8 cellular contexts compared by ENCODE assay signal in genomic region chr1:1430114-1430982, GRCh38. TPM values are rescaled to one million over a fixed set of nuclear protein-coding genes. Genes with fewer than 3 reads are reported as not detected.
DNase-seq lines count a peak whose midpoint lies in the region; ATAC-seq and TF ChIP-seq lines count a peak whose summit lies in the region.

No MANE protein-coding gene starts in this region.

- no peak overlapping the region for H3K27ac Mint-ChIP-seq in T-helper 2 cell treated with Interferon-gamma antibody and Interleukin-4, amounts not matched to agents 5 μg/mL and 100 μg/mL, for 36 hours

- no peak; the same call in 1 of the 2 replicates for TF ChIP-seq CTCF in VCaP (conservative IDR thresholded peaks at IDR 0.05)

- peak; percentile 44 for DNase-seq in EH (ENCODE audit: low read depth)
- peak; percentile 84 for DNase-seq in left cardiac atrium
- peak; percentile 16 for DNase-seq in renal cortical epithelial cell (ENCODE audit: low read depth)
- DNase-seq in T-helper 2 cell treated with Interferon-gamma antibody and Interleukin-4, amounts not matched to agents 5 μg/mL and 100 μg/mL, for 36 hours (ENCODE audit: low spot score), result no peak
- no peak for DNase-seq in OCI-M2 (lab: John Stamatoyannopoulos, UW; ENCODE audit: unreplicated experiment)
- no peak for DNase-seq in COLO829 (ENCODE audit: low spot score)
- DNase-seq in NCI-H345 (lab: John Stamatoyannopoulos, UW), result no peak

- H3K27ac ChIP-seq in VCaP, result peak overlapping the region; percentile 99

- H3K4me1 Mint-ChIP-seq in T-helper 2 cell treated with Interferon-gamma antibody and Interleukin-4, amounts not matched to agents 5 μg/mL and 100 μg/mL, for 36 hours (ENCODE audit: low read depth), result no peaks in the 10 kb centered on the region

- no peaks in the 10 kb centered on the region for H3K9me3 Mint-ChIP-seq in T-helper 2 cell treated with Interferon-gamma antibody and Interleukin-4, amounts not matched to agents 5 μg/mL and 100 μg/mL, for 36 hours

- no peaks in the 10 kb centered on the region for H3K36me3 Mint-ChIP-seq in T-helper 2 cell treated with Interferon-gamma antibody and Interleukin-4, amounts not matched to agents 5 μg/mL and 100 μg/mL, for 36 hours (ENCODE audit: low read depth)

- intact Hi-C loops in left cardiac atrium (cut with DNase I), result no loop called here

- no peak overlapping the region for H3K4me3 Mint-ChIP-seq in T-helper 2 cell treated with Interferon-gamma antibody and Interleukin-4, amounts not matched to agents 5 μg/mL and 100 μg/mL, for 36 hours

- peak; percentile 51 to 59 for ATAC-seq in left cardiac atrium

- H3K27me3 Mint-ChIP-seq in T-helper 2 cell treated with Interferon-gamma antibody and Interleukin-4, amounts not matched to agents 5 μg/mL and 100 μg/mL, for 36 hours (ENCODE audit: low read depth), result peaks cover 18% of the 10 kb centered on the region

RNA-seq across cellular contexts. Expression of gene VWA1, which starts 5.1 kb away (rescaled TPM):
- total RNA-seq in left cardiac atrium (10 to 100 TPM; 24.9 to 66.4 TPM), renal cortical epithelial cell (14.4 and 19.1 TPM in 2 replicates)

RNA-seq across cellular contexts. Expression of gene ANKRD65, which starts 9.3 kb away (rescaled TPM):
- 1 to 10 TPM; 2.2 to 3.0 TPM for total RNA-seq in left cardiac atrium
- 0.10 and 0.17 TPM in 2 replicates for total RNA-seq in renal cortical epithelial cell

RNA-seq across cellular contexts. Expression of gene ATAD3C, which starts 19.1 kb away (rescaled TPM):
- total RNA-seq in left cardiac atrium (1 to 10 TPM; 1.7 to 2.4 TPM), renal cortical epithelial cell (under 0.01 and 5.2 TPM in 2 replicates)

RNA-seq across cellular contexts. Expression of gene MRPL20, which starts 23.3 kb away (rescaled TPM):
- total RNA-seq in left cardiac atrium (100 to 1,000 TPM; 112 to 134 TPM), renal cortical epithelial cell (72.1 and 79.5 TPM in 2 replicates)

RNA-seq across cellular contexts. Expression of gene CCNL2, which starts 31.2 kb away (rescaled TPM):
- total RNA-seq in left cardiac atrium (10 to 100 TPM; 56.0 to 89.0 TPM), renal cortical epithelial cell (71.0 and 155 TPM in 2 replicates)

Comparison
In these comparisons a context has a peak if more than half of its experiments do, and no peak if none do; other contexts are left out.
1. DNase-seq: peak in EH (single experiment), left cardiac atrium (single experiment) and renal cortical epithelial cell (single experiment); none in T-helper 2 cell treated with Interferon-gamma antibody and Interleukin-4, amounts not matched to agents 5 μg/mL and 100 μg/mL, for 36 hours (single experiment), OCI-M2 (single experiment), COLO829 (single experiment) and NCI-H345 (single experiment).